9 cellular contexts compared by ENCODE assay signal in the genomic region with DNA sequence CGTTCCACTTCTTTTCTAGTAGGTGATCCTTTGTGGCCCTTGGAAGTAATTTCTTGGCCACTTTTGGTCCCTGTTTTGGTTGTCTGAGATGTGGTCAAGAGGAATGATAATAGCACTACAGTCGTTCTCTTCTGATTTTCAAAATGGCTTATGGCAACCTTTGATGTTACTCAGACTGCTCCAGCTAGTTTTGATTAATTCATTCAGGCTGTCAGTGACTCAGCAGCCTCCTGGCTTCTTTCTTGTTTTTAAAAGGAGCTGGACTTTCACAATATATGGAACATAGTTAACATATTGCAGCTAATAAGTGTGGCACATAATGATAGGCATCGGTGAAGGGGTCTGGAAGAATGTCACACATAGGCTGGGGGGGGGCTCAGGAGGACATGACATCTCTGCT. TPM values are rescaled to one million over a fixed set of nuclear protein-coding genes. Genes with fewer than 3 reads are reported as not detected.
DNase-seq lines count a peak whose midpoint lies in the region; ATAC-seq, FAIRE-seq and TF ChIP-seq lines count a peak whose summit lies in the region.
"Had no signal": no experiment of that assay in that cellular context is flagged by ENCODE, and none has a peak within 500 bp of the region (broad histone marks: within the 10 kb centered on the region; RNA-seq: fewer than 3 reads in every experiment).

No MANE protein-coding gene starts in this region.

- H3K4me1 ChIP-seq in A549, result peaks cover 65% of the 10 kb centered on the region
- peaks cover 50 to 59% of the 10 kb centered on the region in 2 experiments for H3K4me1 ChIP-seq in HCT116 (ENCODE audit: control insufficient read depth in 1 of 2, insufficient read depth in 2 of 2, low read length in 2 of 2)
- peaks cover 62% of the 10 kb centered on the region for H3K4me1 ChIP-seq in body of pancreas
- H3K4me1 ChIP-seq in mesenchymal stem cell (ENCODE audit: control insufficient read depth, insufficient read depth, low read depth, low read length), result peaks cover 33% of the 10 kb centered on the region
- peaks cover 14% of the 10 kb centered on the region for H3K4me1 ChIP-seq in SJCRH30

- TF ChIP-seq RAD21 in A549 (conservative IDR thresholded peaks at IDR 0.05 in 1 of 2, IDR thresholded peaks at IDR 0.05 in 1 of 2) (no peak), HCT116 (IDR thresholded peaks at IDR 0.05; ENCODE audit: low read depth) (no peak)

- H3K4me2 ChIP-seq in A549, result peak overlapping the region; percentile 69
- peak overlapping the region; percentile 67 for H3K4me2 ChIP-seq in HCT116 (ENCODE audit: low read length)
- H3K4me2 ChIP-seq in mesenchymal stem cell (ENCODE audit: low read length, poor library complexity, severe bottlenecking), result no peak overlapping the region

- H3K9me2 ChIP-seq in HCT116 (ENCODE audit: insufficient read depth), result no peaks in the 10 kb centered on the region

- 48% methylated on average over 3 of the region's 3 CpGs for WGBS in A549 (ENCODE audit: missing lambda C conversion rate)
- 27 to 40% methylated on average over 3 of the region's 3 CpGs for WGBS in body of pancreas, 2 donors
- WGBS in mesenchymal stem cell, result 35% methylated on average over 3 of the region's 3 CpGs

- FAIRE-seq in A549 (lab: Jason Lieb, UNC), result no peak

- H2BK15ac ChIP-seq in mesenchymal stem cell (ENCODE audit: low read depth, poor library complexity, severe bottlenecking), result no peak overlapping the region

- H4K20me1 ChIP-seq in HCT116 (ENCODE audit: insufficient read depth), result peaks cover 8% of the 10 kb centered on the region; the same call in 1 of the 2 replicates

- peak overlapping the region; percentile 79 to 81 for H3K27ac ChIP-seq in A549
- peak overlapping the region; percentile 27 for H3K27ac ChIP-seq in HCT116 (ENCODE audit: low read depth, low read length)
- H3K27ac ChIP-seq in body of pancreas, result peak overlapping the region in 3 of 4 donors; percentile 40 to 67 (median 61)
- H3K27ac ChIP-seq in mesenchymal stem cell (ENCODE audit: low read length, poor library complexity, severe bottlenecking), result peak overlapping the region; percentile 59
- no peak overlapping the region for H3K27ac ChIP-seq in SJCRH30

- peaks cover 21% of the 10 kb centered on the region for H3K79me1 ChIP-seq in mesenchymal stem cell (replicated peaks; ENCODE audit: low read length, poor library complexity, severe bottlenecking)

- ATAC-seq in A549 (peak; percentile 51 to 55; a peak in 4 of 6 replicates), HCT116 (peak; percentile 82), body of pancreas (peak; percentile 54), HG03571 (IDR thresholded peaks at IDR 0.05; ENCODE audit: unreplicated experiment) (no peak)

- POLR2A ChIA-PET in A549 (lab: Yijun Ruan, JAX), result interaction anchor here (0.7 kb wide), 2 partner anchors 27 to 268 kb away, joined by 3 read pairs; no protein-coding TSS in a partner anchor
- POLR2A ChIA-PET in HCT116 (lab: Charles Lee), result no interaction called here

- TF ChIP-seq POLR2A in A549 (IDR thresholded peaks at IDR 0.05; ENCODE audit: low read length) (no peak), HCT116 (IDR thresholded peaks at IDR 0.05; ENCODE audit: borderline replicate concordance, extremely low read depth, insufficient read depth, insufficient read length) (no peak), body of pancreas (IDR thresholded peaks at IDR 0.05) (no peak)

- H3K79me2 ChIP-seq in HCT116 (ENCODE audit: insufficient read depth, low read length), result peaks cover 87% of the 10 kb centered on the region

- no peak overlapping the region for H3K14ac ChIP-seq in mesenchymal stem cell (ENCODE audit: low read length in 2 of 2)

- H2AK5ac ChIP-seq in mesenchymal stem cell (ENCODE audit: low read length, severe bottlenecking), result no peak overlapping the region

- TF ChIP-seq EP300 in A549 (IDR thresholded peaks at IDR 0.05), result no peak

- H3K36me3 ChIP-seq in HCT116 (ENCODE audit: control insufficient read depth in 1 of 2, insufficient read depth in 2 of 2, low read length in 2 of 2), result no peaks in the 10 kb centered on the region
- H3K36me3 ChIP-seq in body of pancreas (replicated peaks in 1 of 2; ENCODE audit: insufficient read depth in 1 of 2, low read depth in 2 of 2), result no peaks in the 10 kb centered on the region
- H3K36me3 ChIP-seq in mesenchymal stem cell (ENCODE audit: control insufficient read depth in 1 of 2, insufficient read depth in 2 of 2, low read depth in 1 of 2, low read length in 2 of 2), result peaks cover 0 to 3% of the 10 kb centered on the region in 2 experiments
- no peaks in the 10 kb centered on the region for H3K36me3 ChIP-seq in SJCRH30

- no peak overlapping the region for H4K91ac ChIP-seq in mesenchymal stem cell (ENCODE audit: low read length)

- no peak overlapping the region for H2BK12ac ChIP-seq in mesenchymal stem cell (ENCODE audit: low read length in 2 of 2)

- no peak overlapping the region for H3K23ac ChIP-seq in mesenchymal stem cell (ENCODE audit: low read length in 2 of 2)

- H3K9ac ChIP-seq in HCT116 (ENCODE audit: low read length) (0 out of 2 replicates have a peak overlapping the region, but pooled peaks have one; percentile 26), mesenchymal stem cell (ENCODE audit: low read length) (peak overlapping the region; percentile 63)

- RAD21 ChIA-PET in HCT116 (lab: Charles Lee; ENCODE audit: low non-redundant PET in 1 of 2, low total read pairs in 2 of 2, uncharacterized antibody in 2 of 2, unreplicated experiment in 2 of 2), result no interaction called here

- no peaks in the 10 kb centered on the region for H3K27me3 ChIP-seq in HCT116 (ENCODE audit: insufficient read depth, low read length)
- no peaks in the 10 kb centered on the region for H3K27me3 ChIP-seq in body of pancreas
- no peaks in the 10 kb centered on the region for H3K27me3 ChIP-seq in mesenchymal stem cell (ENCODE audit: control insufficient read depth in 1 of 2, insufficient read depth in 1 of 2, low read length in 2 of 2)
- no peaks in the 10 kb centered on the region for H3K27me3 ChIP-seq in SJCRH30

- no peak overlapping the region for H2BK120ac ChIP-seq in mesenchymal stem cell (ENCODE audit: low read depth, low read length)

- H2AFZ ChIP-seq in HCT116 (ENCODE audit: low read depth, low read length, poor library complexity, severe bottlenecking) (no peak overlapping the region), mesenchymal stem cell (ENCODE audit: low read depth, low read length) (no peak overlapping the region)

- no peak overlapping the region for H3K18ac ChIP-seq in mesenchymal stem cell (ENCODE audit: low read depth in 1 of 2, low read length in 2 of 2)

- no peak overlapping the region for H2BK5ac ChIP-seq in mesenchymal stem cell (ENCODE audit: low read depth, low read length, poor library complexity, severe bottlenecking)

- no peak overlapping the region for H3K4me3 ChIP-seq in A549
- H3K4me3 ChIP-seq in HCT116 (replicated peaks in 1 of 2; ENCODE audit: low read depth in 1 of 2, low read length in 2 of 2), result 0 out of 4 replicates have a peak overlapping the region, but pooled peaks of 1 of the 2 experiments have one; percentile 7
- no peak overlapping the region for H3K4me3 ChIP-seq in body of pancreas
- peak overlapping the region in 1 of 2 experiments; percentile 68 for H3K4me3 ChIP-seq in mesenchymal stem cell (ENCODE audit: insufficient read depth in 1 of 2, low read depth in 1 of 2, low read length in 2 of 2)
- H3K4me3 ChIP-seq in SJCRH30, result no peak overlapping the region

- intact Hi-C loops in HCT116 (cut with micrococcal nuclease), result no loop called here
- intact Hi-C loops in body of pancreas (cut with DNase I), result no loop called here

- DNase-seq in A549 (ENCODE audit: low read depth in 1 of 2, low spot score in 1 of 2) (peak; percentile 25 to 34), HCT116 (ENCODE audit: low read depth, low spot score) (peak; percentile 41), body of pancreas (peak in 1 of 4 donors; percentile 25), mesenchymal stem cell (peak; percentile 87), SJCRH30 (no peak), NCI-H774 (lab: John Stamatoyannopoulos, UW) (no peak), NCI-H2081 (lab: John Stamatoyannopoulos, UW) (no peak)
- DNase-seq: activated gamma-delta T cell treated with Interleukin-2 at 50 U/mL for 16 hours had no signal

- CTCF ChIA-PET in A549 (lab: Yijun Ruan, JAX), result interaction anchor here (1.0 to 1.4 kb wide), 4 partner anchors 49 to 225 kb away, joined by 3 to 4 read pairs (median 4); no protein-coding TSS in a partner anchor
- CTCF ChIA-PET in HCT116 (lab: Charles Lee), result interaction anchor here (1.1 kb wide), 1 partner anchor 127 kb away, joined by 3 read pairs; no protein-coding TSS in a partner anchor

- TF ChIP-seq CTCF in A549 (IDR thresholded peaks at IDR 0.05) (no peak), HCT116 (IDR thresholded peaks at IDR 0.05 in 2 of 3, conservative IDR thresholded peaks at IDR 0.05 in 1 of 3; ENCODE audit: borderline replicate concordance in 1 of 3, insufficient read depth in 1 of 3, low read depth in 2 of 3, low read length in 2 of 3) (no peak), body of pancreas (IDR thresholded peaks at IDR 0.05) (no peak)

- BruUV-seq in HCT116 (replicated peaks; lab: Mats Ljungman, UMichigan), result no TSS peak

- no peak overlapping the region for H4K8ac ChIP-seq in mesenchymal stem cell (ENCODE audit: low read length)

- H3K4ac ChIP-seq in mesenchymal stem cell (ENCODE audit: low read depth in 1 of 2, low read length in 2 of 2), result no peak overlapping the region

- H3K9me3 ChIP-seq in A549, result no peaks in the 10 kb centered on the region
- H3K9me3 ChIP-seq in HCT116 (ENCODE audit: control insufficient read depth in 1 of 2, insufficient read depth in 1 of 2, low read depth in 1 of 2, low read length in 2 of 2), result no peaks in the 10 kb centered on the region
- no peaks in the 10 kb centered on the region for H3K9me3 ChIP-seq in body of pancreas
- no peaks in the 10 kb centered on the region for H3K9me3 ChIP-seq in mesenchymal stem cell (ENCODE audit: control insufficient read depth, low read length)
- H3K9me3 ChIP-seq in SJCRH30 (replicated peaks), result no peaks in the 10 kb centered on the region

TF ChIP-seq in A549, 52 proteins besides CTCF, POLR2A, EP300 and RAD21:
- TF ChIP-seq SMC3 (IDR thresholded peaks at IDR 0.05), result no peak
- peak; percentile 96 for TF ChIP-seq HOXB5 (CRISPR knock-in tag; IDR thresholded peaks at IDR 0.05)
- TF ChIP-seq EHMT2 (IDR thresholded peaks at IDR 0.05; ENCODE audit: low read depth), result no peak

TF ChIP-seq in HCT116, 20 proteins besides CTCF, POLR2A, EP300 and RAD21 (continues in another document):
- TF ChIP-seq ZFX (IDR thresholded peaks at IDR 0.05) (no peak), SRF (IDR thresholded peaks at IDR 0.05; ENCODE audit: low read depth) (0 out of 2 replicates have a peak, but pooled peaks have one; percentile 31)

RNA-seq across cellular contexts. Expression of a gene that starts 47.3 kb away (rescaled TPM):
- polyA plus RNA-seq in A549 (2011; rRNA removed) (17.6 and 20.6 TPM in 2 replicates), A549 (2017; fragmentation: RNase III; extraction: RNeasy Plus Mini Kit Qiagen cat#74134 plus additional on column Dnase treatment) (19.5 to 21.6 TPM (median 20.4 TPM) in 3 replicates)
- polyA plus RNA-seq in A549 (2012; cell fraction: cytosol; rRNA removed), result 13.3 and 15.1 TPM in 2 replicates
- polyA plus RNA-seq in A549 (2012; cell fraction: nucleus; rRNA removed), result 14.8 and 18.4 TPM in 2 replicates
- polyA minus RNA-seq in A549 (2011; rRNA and poly(A)+ RNA removed), result 29.8 and 33.4 TPM in 2 replicates
- total RNA-seq in HCT116 (2021; ENCODE audit: unreplicated experiment) (21.1 TPM), body of pancreas (10 to 100 TPM; 12.2 to 15.5 TPM)
- polyA plus RNA-seq in HCT116 (2012), result 10.6 and 12.0 TPM in 2 replicates
- 12.6 TPM for polyA plus RNA-seq in mesenchymal stem cell (2013, experiment 1 of 2)
- 12.4 TPM for polyA plus RNA-seq in mesenchymal stem cell (2013, experiment 2 of 2)
- total RNA-seq in SJCRH30 (2014; rRNA removed; shearing (Covaris generic)), result 22.0 and 23.2 TPM in 2 replicates

Comparison
In these comparisons a context has a peak if more than half of its experiments do, and no peak if none do; other contexts are left out.
1. DNase-seq: peak in A549 (2 of 2), HCT116 (single experiment) and mesenchymal stem cell (single experiment); none in SJCRH30 (0 of 2), NCI-H774 (single experiment) and NCI-H2081 (0 of 2).